In the genomic region with DNA sequence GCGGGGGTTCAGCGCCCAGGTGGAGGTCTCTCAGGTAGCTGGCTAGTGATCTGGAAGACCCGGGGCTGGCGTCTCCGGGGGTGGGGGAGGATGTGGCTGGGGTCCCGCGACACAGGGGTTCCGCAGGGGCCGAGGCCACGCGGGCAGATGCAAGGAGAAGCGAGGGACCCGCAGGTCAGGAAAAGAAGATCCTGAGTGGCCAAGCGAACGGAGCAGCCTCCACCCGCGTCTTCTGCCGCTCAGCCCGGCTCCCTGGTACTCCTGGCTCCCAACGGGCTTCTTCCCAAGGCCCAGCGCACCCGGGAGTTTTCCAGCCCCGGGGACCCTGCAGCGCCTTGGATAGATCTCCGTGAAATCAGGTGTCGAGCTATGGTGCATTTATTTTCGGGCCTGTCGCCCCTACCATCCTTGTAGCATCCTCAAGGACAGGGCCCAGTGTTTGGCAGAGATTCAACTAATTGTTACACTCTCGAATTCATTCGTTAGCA, we compare ENCODE assay signal across 8 cellular contexts. TPM values are rescaled to one million over a fixed set of nuclear protein-coding genes. Genes with fewer than 3 reads are reported as not detected.
DNase-seq lines count a peak whose midpoint lies in the region; ATAC-seq and TF ChIP-seq lines count a peak whose summit lies in the region.

No MANE protein-coding gene starts in this region.

- peak overlapping the region; percentile 27 for H3K9ac ChIP-seq in rectal smooth muscle tissue (ENCODE audit: low read length)

- H3K4me1 ChIP-seq in left ventricle myocardium inferior, result peaks cover 39% of the 10 kb centered on the region
- peaks cover 11% of the 10 kb centered on the region for H3K4me1 ChIP-seq in rectal smooth muscle tissue (ENCODE audit: control insufficient read depth, insufficient read depth, low read length)

- H3K27me3 ChIP-seq in BJ (ENCODE audit: control insufficient read depth, insufficient read depth, low read length), result no peaks in the 10 kb centered on the region
- no peaks in the 10 kb centered on the region for H3K27me3 ChIP-seq in WERI-Rb-1 (ENCODE audit: insufficient read depth, low read depth, severe bottlenecking)
- H3K27me3 ChIP-seq in left ventricle myocardium inferior (ENCODE audit: low read depth), result no peaks in the 10 kb centered on the region
- no peaks in the 10 kb centered on the region for H3K27me3 ChIP-seq in rectal smooth muscle tissue (ENCODE audit: control insufficient read depth, insufficient read depth, low read length)

- peak overlapping the region; percentile 77 for H3K4me3 ChIP-seq in BJ (ENCODE audit: low read depth, low read length)
- peak overlapping the region; percentile 77 for H3K4me3 ChIP-seq in HFF-Myc (replicated peaks; ENCODE audit: low read depth, low read length)
- H3K4me3 ChIP-seq in WERI-Rb-1 (ENCODE audit: low read depth, low read length), result peak overlapping the region; percentile 72
- H3K4me3 ChIP-seq in left ventricle myocardium inferior, result peak overlapping the region; percentile 83
- peak overlapping the region; percentile 72 for H3K4me3 ChIP-seq in rectal smooth muscle tissue (ENCODE audit: low read length)

- no peak for ATAC-seq in HG03175 (IDR thresholded peaks at IDR 0.05; ENCODE audit: unreplicated experiment)
- ATAC-seq in GM18511 (IDR thresholded peaks at IDR 0.05; ENCODE audit: unreplicated experiment), result no peak
- ATAC-seq in HG02870 (IDR thresholded peaks at IDR 0.05; ENCODE audit: unreplicated experiment), result no peak

- POLR2A ChIA-PET in BJ (lab: Charles Lee), result interaction anchor here (1.1 kb wide), 1 partner anchor 1840 kb away, joined by 3 read pairs; no protein-coding TSS in a partner anchor

- no peaks in the 10 kb centered on the region for H3K9me3 ChIP-seq in WERI-Rb-1 (ENCODE audit: severe bottlenecking)
- H3K9me3 ChIP-seq in left ventricle myocardium inferior (replicated peaks), result no peaks in the 10 kb centered on the region

- DNase-seq in BJ (ENCODE audit: low read depth) (no peak), HFF-Myc (ENCODE audit: extremely low read depth, low read depth) (no peak), WERI-Rb-1 (no peak), left ventricle myocardium inferior (no peak)

- H3K36me3 ChIP-seq in BJ (ENCODE audit: control insufficient read depth, insufficient read depth, low read length), result no peaks in the 10 kb centered on the region
- no peaks in the 10 kb centered on the region; the same call in 1 of the 2 replicates for H3K36me3 ChIP-seq in WERI-Rb-1
- H3K36me3 ChIP-seq in left ventricle myocardium inferior, result no peaks in the 10 kb centered on the region
- no peaks in the 10 kb centered on the region for H3K36me3 ChIP-seq in rectal smooth muscle tissue (ENCODE audit: control insufficient read depth, insufficient read depth, low read length)

- TF ChIP-seq CTCF in BJ (IDR thresholded peaks at IDR 0.05; ENCODE audit: insufficient read depth, low read depth, low read length) (no peak), HFF-Myc (IDR thresholded peaks at IDR 0.05; ENCODE audit: low read depth, low read length, missing control alignments) (no peak), WERI-Rb-1 (IDR thresholded peaks at IDR 0.05; ENCODE audit: low read depth, low read length) (no peak), left ventricle myocardium inferior (IDR thresholded peaks at IDR 0.05; ENCODE audit: borderline replicate concordance) (no peak)

- intact Hi-C loops in left ventricle myocardium inferior (cut with micrococcal nuclease), result no loop called here

- H3K27ac ChIP-seq in WERI-Rb-1 (peak overlapping the region; percentile 56), left ventricle myocardium inferior (replicated peaks) (peak overlapping the region; percentile 93), rectal smooth muscle tissue (ENCODE audit: low read depth, low read length) (peak overlapping the region; percentile 64)

- CTCF ChIA-PET in BJ (lab: Yijun Ruan, JAX), result no interaction called here

RNA-seq across cellular contexts. Expression of a gene that starts 0.7 kb away (rescaled TPM):
- 16.4 and 17.7 TPM in 2 replicates for polyA plus RNA-seq in BJ (2011; rRNA removed)
- 32.0 and 38.8 TPM in 2 replicates for polyA minus RNA-seq in BJ (2011; rRNA and poly(A)+ RNA removed)
- 38.9 TPM for total RNA-seq in left ventricle myocardium inferior
